9 cellular contexts compared by ENCODE assay signal in genomic region chr14:20682127-20682434, GRCh38. TPM values are rescaled to one million over a fixed set of nuclear protein-coding genes. Genes with fewer than 3 reads are reported as not detected.
DNase-seq lines count a peak whose midpoint lies in the region; ATAC-seq and TF ChIP-seq lines count a peak whose summit lies in the region.
"Had no signal": no experiment of that assay in that cellular context is flagged by ENCODE, and none has a peak within 500 bp of the region (broad histone marks: within the 10 kb centered on the region; RNA-seq: fewer than 3 reads in every experiment).

No MANE protein-coding gene starts in this region.

- no peak for TF ChIP-seq RAD21 in liver (IDR thresholded peaks at IDR 0.05)

- in situ Hi-C loops in brain microvascular endothelial cell (cut with HindIII; ENCODE audit: low pct_ligation_motif_present, low sequenced_read_pairs): no loop called here

- WGBS in liver: 1% methylated on average over 11 of the region's 11 CpGs

- no peak for DNase-seq in HFF-Myc (ENCODE audit: extremely low read depth, low read depth)
- no peak for DNase-seq in brain microvascular endothelial cell
- no peak for DNase-seq in thoracic aorta (ENCODE audit: low spot score)
- no peak for DNase-seq in stimulated activated CD4-positive, alpha-beta T cell treated with anti-CD3 and anti-CD28 coated beads, Interleukin-12 subunit alpha, Interleukin-12 subunit beta, amount 100 ng/mL, for 4 hours
- no peak for DNase-seq in NCI-H1105 (lab: John Stamatoyannopoulos, UW)

- TF ChIP-seq CTCF in HFF-Myc (IDR thresholded peaks at IDR 0.05; ENCODE audit: low read depth, low read length, missing control alignments) (no peak), brain microvascular endothelial cell (IDR thresholded peaks at IDR 0.05; ENCODE audit: low read depth, low read length, missing control alignments) (no peak), liver (IDR thresholded peaks at IDR 0.05; ENCODE audit: low read depth, low read length, missing input control) (no peak), thoracic aorta (IDR thresholded peaks at IDR 0.05) (no peak)

- no peaks in the 10 kb centered on the region for H3K9me3 ChIP-seq in liver (ENCODE audit: control insufficient read depth in 4 of 4, low read length in 3 of 4)
- H3K9me3 ChIP-seq in thoracic aorta: no peaks in the 10 kb centered on the region

- H3K4me3 ChIP-seq in HFF-Myc (replicated peaks; ENCODE audit: low read depth, low read length) (peak overlapping the region; percentile 82), brain microvascular endothelial cell (ENCODE audit: low read depth, low read length) (peak overlapping the region; percentile 88), liver (ENCODE audit: low read depth in 1 of 3, low read length in 3 of 3) (peak overlapping the region; percentile 71 to 97 (median 74)), thoracic aorta (peak overlapping the region; percentile 86)

- H3K36me3 ChIP-seq in brain microvascular endothelial cell (replicated peaks) (no peaks in the 10 kb centered on the region), liver (ENCODE audit: control insufficient read depth in 4 of 4, insufficient read depth in 3 of 4, low read depth in 1 of 4, low read length in 3 of 4) (no peaks in the 10 kb centered on the region), thoracic aorta (no peaks in the 10 kb centered on the region)

- peaks cover 2 to 30% (median 18%) of the 10 kb centered on the region in 4 donors for H3K4me1 ChIP-seq in liver (ENCODE audit: control insufficient read depth in 4 of 4, insufficient read depth in 4 of 4, low read length in 3 of 4)
- H3K4me1 ChIP-seq in thoracic aorta (ENCODE audit: control insufficient read depth in 1 of 2, low read depth in 2 of 2): peaks cover 16 to 32% of the 10 kb centered on the region in 2 donors

- H3K27ac ChIP-seq in brain microvascular endothelial cell (peak overlapping the region; percentile 98), liver (ENCODE audit: low read depth in 1 of 2, low read length in 2 of 2) (peak overlapping the region; percentile 95 to 97), thoracic aorta (peak overlapping the region; percentile 98 to 100)

- no peaks in the 10 kb centered on the region for H3K27me3 ChIP-seq in brain microvascular endothelial cell (replicated peaks)
- H3K27me3 ChIP-seq in liver (ENCODE audit: control insufficient read depth in 4 of 4, insufficient read depth in 4 of 4, low read length in 3 of 4): no peaks in the 10 kb centered on the region
- no peaks in the 10 kb centered on the region for H3K27me3 ChIP-seq in thoracic aorta (replicated peaks; ENCODE audit: insufficient read depth)

- H3K9ac ChIP-seq in liver (ENCODE audit: low read depth in 1 of 2, low read length in 2 of 2): peak overlapping the region; percentile 78 to 96

- ATAC-seq in thoracic aorta (ENCODE audit: insufficient number of reproducible peaks, low FRiP score, low read depth): no peak
- ATAC-seq in HG03159 (IDR thresholded peaks at IDR 0.05; ENCODE audit: unreplicated experiment): no peak
- no peak for ATAC-seq in GM21526 (IDR thresholded peaks at IDR 0.05; ENCODE audit: low FRiP score, unreplicated experiment)

TF ChIP-seq in liver, 16 proteins besides CTCF, POLR2A, EP300 and RAD21:
- TF ChIP-seq YY1 (IDR thresholded peaks at IDR 0.05) (peak; percentile 76), GABPA (IDR thresholded peaks at IDR 0.05 in 1 of 2, conservative IDR thresholded peaks at IDR 0.05 in 1 of 2) (no peak)

RNA-seq across cellular contexts. Expression of gene RNASE4, which starts 2.3 kb away (rescaled TPM):
- total RNA-seq in liver (100 to 1,000 TPM; 129 to 191 TPM), thoracic aorta (10 to 100 TPM; 45.6 to 66.4 TPM)
- polyA plus RNA-seq in liver: 100 to 1,000 TPM; 176 to 319 TPM

RNA-seq across cellular contexts. Expression of gene ANG, which starts 6.5 kb away (rescaled TPM):
- total RNA-seq in liver (1,000 to 10,000 TPM in 1 of 2 donors, 100 to 1,000 TPM in 1; 153 to 1,589 TPM), thoracic aorta (10 to 100 TPM; 13.5 to 15.7 TPM)
- 1,000 to 10,000 TPM; 1,170 to 2,524 TPM for polyA plus RNA-seq in liver

RNA-seq across cellular contexts. Expression of gene OR6S1, which starts 40.6 kb away (rescaled TPM):
- total RNA-seq in liver (not detected), thoracic aorta (not detected)
- not detected for polyA plus RNA-seq in liver
- total RNA-seq: dermis microvascular lymphatic vessel endothelial cell had no signal

Comparison
In these comparisons a context has a peak if more than half of its experiments do, and no peak if none do; other contexts are left out.
1. RNA of gene ANG, which starts 6.5 kb away (total RNA-seq): 153 to 1,589 TPM in liver; 13.5 to 15.7 TPM in thoracic aorta; every median in the first group is over 4 times any median in the second.
2. Peak in every context shown above with its lines, with median percentiles within 50 percentile points of each other: H3K4me3 ChIP-seq and H3K27ac ChIP-seq.